Comparison of ENCODE assay signal across 14 cellular contexts in the genomic region with DNA sequence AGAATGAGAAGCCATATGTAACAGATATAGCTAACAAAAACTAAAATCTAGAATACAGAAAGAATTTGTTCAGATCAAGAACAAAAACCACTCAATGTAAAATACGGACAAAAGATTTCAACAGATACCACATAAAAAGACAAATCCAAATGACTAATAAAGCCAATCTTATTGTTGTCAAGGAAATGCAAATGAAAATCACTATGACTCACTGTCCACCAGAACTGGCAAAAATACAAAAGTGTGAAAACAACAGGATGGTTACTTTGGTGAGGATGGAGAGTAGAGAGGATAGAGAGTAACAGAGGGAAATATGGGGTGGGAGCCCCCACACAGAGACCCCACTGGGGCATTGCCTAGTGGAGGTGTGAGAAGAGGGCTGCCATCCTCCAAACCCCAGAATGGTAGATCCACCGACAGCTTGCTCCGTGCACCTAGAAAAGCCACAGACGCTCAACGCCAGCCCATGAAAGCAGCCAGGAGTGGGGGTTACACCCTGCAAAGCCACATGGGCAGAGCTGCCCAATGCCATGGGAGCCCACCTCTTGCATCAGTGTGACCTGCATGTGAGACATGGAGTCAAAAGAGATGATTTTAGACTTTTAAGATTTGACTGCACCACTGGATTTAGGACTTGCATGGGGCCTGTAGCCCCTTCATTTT. TPM values are rescaled to one million over a fixed set of nuclear protein-coding genes. Genes with fewer than 3 reads are reported as not detected.
DNase-seq lines count a peak whose midpoint lies in the region; ATAC-seq lines count a peak whose summit lies in the region.
"Had no signal": no experiment of that assay in that cellular context is flagged by ENCODE, and none has a peak within 500 bp of the region (broad histone marks: within the 10 kb centered on the region; RNA-seq: fewer than 3 reads in every experiment).

No MANE protein-coding gene starts in this region.

- H3K4me1 Mint-ChIP-seq in activated T-cell treated with anti-CD3 and anti-CD28 coated beads, Interleukin-2, amount 50 U/mL, for 24 hours (ENCODE audit: low read depth), result peaks cover 38% of the 10 kb centered on the region
- H3K4me1 Mint-ChIP-seq: B cell had no signal

- no peak for ATAC-seq in HG03521 (IDR thresholded peaks at IDR 0.05; ENCODE audit: unreplicated experiment)
- ATAC-seq: right lobe of liver had no signal

- H3K9ac ChIP-seq in skeletal muscle satellite cell (ENCODE audit: low read depth, low read length), result peak overlapping the region; percentile 38

- peaks cover 43% of the 10 kb centered on the region for H3K4me1 ChIP-seq in skeletal muscle satellite cell (ENCODE audit: control insufficient read depth, insufficient read depth, low read length)
- peaks cover 17% of the 10 kb centered on the region for H3K4me1 ChIP-seq in effector memory CD4-positive, alpha-beta T cell (ENCODE audit: control insufficient read depth, insufficient read depth, low read length, poor library complexity, severe bottlenecking)

- H3K27ac ChIP-seq in effector memory CD4-positive, alpha-beta T cell (ENCODE audit: insufficient read depth, low read length, poor library complexity, severe bottlenecking), result no peak overlapping the region
- H3K27ac ChIP-seq: right lobe of liver, WERI-Rb-1 had no signal

- no peaks in the 10 kb centered on the region for H3K27me3 ChIP-seq in skeletal muscle satellite cell (ENCODE audit: control insufficient read depth, insufficient read depth, low read length)
- H3K27me3 ChIP-seq in effector memory CD4-positive, alpha-beta T cell (replicated peaks; ENCODE audit: control insufficient read depth, insufficient read depth, low read length, poor library complexity, severe bottlenecking), result no peaks in the 10 kb centered on the region
- H3K27me3 ChIP-seq: MG63, right lobe of liver had no signal

- H3K27me3 Mint-ChIP-seq in activated T-cell treated with anti-CD3 and anti-CD28 coated beads, Interleukin-2, amount 50 U/mL, for 24 hours, result peaks cover 12% of the 10 kb centered on the region
- H3K27me3 Mint-ChIP-seq: B cell had no signal

- no peak for DNase-seq in activated T-cell treated with anti-CD3 and anti-CD28 coated beads, Interleukin-2, amount 50 U/mL, for 24 hours
- DNase-seq in activated T-cell treated with anti-CD3 and anti-CD28 coated beads for 4 hours (no peak), HT-29 (ENCODE audit: low spot score) (peak; percentile 30), dermis blood vessel endothelial cell (peak; percentile 77), NCI-H128 (lab: John Stamatoyannopoulos, UW; ENCODE audit: unreplicated experiment) (no peak)
- no peak for DNase-seq in effector memory CD4-positive, alpha-beta T cell
- DNase-seq: MG63, right lobe of liver, WERI-Rb-1 had no signal

- H3K9me3 ChIP-seq in skeletal muscle satellite cell (replicated peaks; ENCODE audit: low read length), result no peaks in the 10 kb centered on the region
- H3K9me3 ChIP-seq in effector memory CD4-positive, alpha-beta T cell (ENCODE audit: control insufficient read depth, low read length), result no peaks in the 10 kb centered on the region
- H3K9me3 ChIP-seq: MG63, right lobe of liver had no signal

- H3K36me3 Mint-ChIP-seq in activated T-cell treated with anti-CD3 and anti-CD28 coated beads, Interleukin-2, amount 50 U/mL, for 24 hours (ENCODE audit: low read depth), result no peaks in the 10 kb centered on the region

- no peak overlapping the region for H3K4me3 ChIP-seq in skeletal muscle satellite cell (ENCODE audit: low read length)
- no peak overlapping the region for H3K4me3 ChIP-seq in effector memory CD4-positive, alpha-beta T cell (ENCODE audit: insufficient read depth, low read depth, low read length, poor library complexity, severe bottlenecking)
- H3K4me3 ChIP-seq: MG63, right lobe of liver had no signal

- no peaks in the 10 kb centered on the region for H3K36me3 ChIP-seq in skeletal muscle satellite cell (ENCODE audit: insufficient read depth, low read length)
- H3K36me3 ChIP-seq in effector memory CD4-positive, alpha-beta T cell (ENCODE audit: control insufficient read depth, insufficient read depth, low read length), result no peaks in the 10 kb centered on the region
- H3K36me3 ChIP-seq: MG63, right lobe of liver, WERI-Rb-1 had no signal

- no peaks in the 10 kb centered on the region for H3K9me3 Mint-ChIP-seq in activated T-cell treated with anti-CD3 and anti-CD28 coated beads, Interleukin-2, amount 50 U/mL, for 24 hours

- H3K27ac Mint-ChIP-seq in activated T-cell treated with anti-CD3 and anti-CD28 coated beads, Interleukin-2, amount 50 U/mL, for 24 hours, result peak overlapping the region; percentile 12
- H3K27ac Mint-ChIP-seq: B cell had no signal

- H3K4me2 ChIP-seq in skeletal muscle satellite cell (ENCODE audit: low read length), result peak overlapping the region; percentile 28

- H3K4me3 Mint-ChIP-seq in activated T-cell treated with anti-CD3 and anti-CD28 coated beads, Interleukin-2, amount 50 U/mL, for 24 hours, result no peak overlapping the region
- H3K4me3 Mint-ChIP-seq: B cell had no signal

RNA-seq across cellular contexts. Expression of a gene that starts 15.2 kb away (rescaled TPM):
- 69.3 and 72.5 TPM in 2 replicates for total RNA-seq in HT-29 (2014; rRNA removed; shearing (Covaris generic))
- 27.6 and 30.3 TPM in 2 replicates for total RNA-seq in dermis blood vessel endothelial cell
- 74.3 and 75.4 TPM in 2 replicates for total RNA-seq in skeletal muscle satellite cell (2012; rRNA removed)

RNA-seq across cellular contexts. Expression of a gene that starts 33.1 kb away (rescaled TPM):
- not detected in 2 replicates for total RNA-seq in HT-29 (2014; rRNA removed; shearing (Covaris generic))
- total RNA-seq in dermis blood vessel endothelial cell, result not detected in 2 replicates
- 0.25 TPM in 1 of 2 replicates, not detected in the other for total RNA-seq in skeletal muscle satellite cell (2012; rRNA removed)
- total RNA-seq: B cell, cardiac septum, kidney epithelial cell had no signal

Comparison
In these comparisons a context has a peak if more than half of its experiments do, and no peak if none do; other contexts are left out.
1. DNase-seq: peak in HT-29 (single experiment) and dermis blood vessel endothelial cell (single experiment); none in activated T-cell treated with anti-CD3 and anti-CD28 coated beads, Interleukin-2, amount 50 U/mL, for 24 hours (single experiment), activated T-cell treated with anti-CD3 and anti-CD28 coated beads for 4 hours (single experiment), effector memory CD4-positive, alpha-beta T cell (0 of 3) and NCI-H128 (single experiment).